Comparison of ENCODE assay signal across 14 cellular contexts in genomic region chr12:42625611-42626010, GRCh38.
"Had no signal": no experiment of that assay in that cellular context is flagged by ENCODE, and none has a peak within 500 bp of the region (broad histone marks: within the 10 kb centered on the region; RNA-seq: fewer than 3 reads in every experiment).

No MANE protein-coding gene starts in this region.

- H3K27me3 ChIP-seq: tibial artery, uterus had no signal

- DNase-seq: activated CD4-positive, alpha-beta T cell treated with anti-CD3 and anti-CD28 coated beads, Interleukin-2, amount 10 ng/mL, durations not matched to agents 7 days and 5 days; activated CD4-positive, CD25-positive, alpha-beta regulatory T cell; activated CD8-positive, alpha-beta memory T cell treated with anti-CD3 and anti-CD28 coated beads for 24 hours; activated gamma-delta T cell treated with Interleukin-2 at 50 U/mL for 16 hours; activated naive CD8-positive, alpha-beta T cell treated with anti-CD3 and anti-CD28 coated beads for 36 hours; head of caudate nucleus; immature natural killer cell; mesendoderm; nucleus accumbens; posterior cingulate gyrus; stimulated activated CD4-positive, alpha-beta T cell treated with anti-CD3 and anti-CD28 coated beads, Interleukin-2, amount 100 ng/mL, for 48 hours; tibial artery; uterus had no signal

- H3K9me3 ChIP-seq: tibial artery, uterus had no signal

- H3K4me1 ChIP-seq: tibial artery, uterus had no signal

- H3K27ac ChIP-seq: tibial artery, uterus had no signal

- H3K4me3 ChIP-seq: tibial artery, uterus had no signal

- ATAC-seq: stimulated activated memory B cell treated with anti-CD40 and anti-IgM and Interleukin-4, amounts not matched to agents 10 μg/mL and 1 μg/mL and 100 μg/mL, for 72 hours had no signal

- H3K36me3 ChIP-seq: tibial artery, uterus had no signal
